Comparison of ENCODE assay signal across 2 cellular contexts in genomic region chr1:53902235-53902920, GRCh38.
TF ChIP-seq lines count a peak whose summit lies in the region.

No MANE protein-coding gene starts in this region.

TF ChIP-seq in IMR-90, 13 proteins besides CTCF, POLR2A, EP300 and RAD21:
- TF ChIP-seq CEBPB (IDR thresholded peaks at IDR 0.05; ENCODE audit: low read depth, low read length) (no peak), RCOR1 (IDR thresholded peaks at IDR 0.05; ENCODE audit: insufficient replicate concordance, low read length) (no peak), FOS (IDR thresholded peaks at IDR 0.05; ENCODE audit: low read depth, low read length) (no peak), USF2 (IDR thresholded peaks at IDR 0.05; ENCODE audit: low read depth, low read length) (no peak), MXI1 (IDR thresholded peaks at IDR 0.05; ENCODE audit: borderline replicate concordance, low read depth, low read length) (no peak), RFX5 (IDR thresholded peaks at IDR 0.05; ENCODE audit: low read depth, low read length) (no peak), BHLHE40 (IDR thresholded peaks at IDR 0.05; ENCODE audit: low read depth, low read length) (no peak), MAFK (IDR thresholded peaks at IDR 0.05; ENCODE audit: low read depth, low read length) (no peak), SMC3 (IDR thresholded peaks at IDR 0.05; ENCODE audit: low read depth, low read length) (no peak), MAZ (IDR thresholded peaks at IDR 0.05; ENCODE audit: borderline replicate concordance, low read depth, low read length) (no peak), ELK1 (IDR thresholded peaks at IDR 0.05; ENCODE audit: borderline replicate concordance, low read depth, low read length) (no peak)

TF ChIP-seq in neural cell, 6 proteins besides CTCF, POLR2A, EP300 and RAD21:
- TF ChIP-seq TAF1 (IDR thresholded peaks at IDR 0.05; ENCODE audit: low read depth) (no peak), SMC3 (conservative IDR thresholded peaks at IDR 0.05; ENCODE audit: poor library complexity) (no peak), POLR2AphosphoS5 (IDR thresholded peaks at IDR 0.05) (no peak), EZH2 (IDR thresholded peaks at IDR 0.05; ENCODE audit: borderline replicate concordance, insufficient read depth, low read length, poor library complexity, severe bottlenecking) (no peak), REST (IDR thresholded peaks at IDR 0.05; ENCODE audit: borderline replicate concordance) (no peak), MXI1 (conservative IDR thresholded peaks at IDR 0.05; ENCODE audit: poor library complexity, severe bottlenecking) (no peak)
